16 cellular contexts compared by ENCODE assay signal in genomic region chr9:4592325-4592724, GRCh38.
DNase-seq lines count a peak whose midpoint lies in the region; ATAC-seq, FAIRE-seq and TF ChIP-seq lines count a peak whose summit lies in the region.
"Had no signal": no experiment of that assay in that cellular context is flagged by ENCODE, and none has a peak within 500 bp of the region (broad histone marks: within the 10 kb centered on the region; RNA-seq: fewer than 3 reads in every experiment).

No MANE protein-coding gene starts in this region.

- TF ChIP-seq RAD21 in liver (IDR thresholded peaks at IDR 0.05) (no peak), HepG2 (CRISPR knock-in tag; IDR thresholded peaks at IDR 0.05) (no peak)

- TF ChIP-seq POLR2A in HepG2 (IDR thresholded peaks at IDR 0.05; ENCODE audit: insufficient read depth in 1 of 2, low read depth in 2 of 2, low read length in 2 of 2) (no peak), thyroid gland (IDR thresholded peaks at IDR 0.05) (no peak)

- no peak for TF ChIP-seq CTCF in liver (IDR thresholded peaks at IDR 0.05; ENCODE audit: low read depth, low read length, missing input control)
- no peak for TF ChIP-seq CTCF in HepG2 (CRISPR knock-in tag; IDR thresholded peaks at IDR 0.05)
- no peak for TF ChIP-seq CTCF in thyroid gland (IDR thresholded peaks at IDR 0.05)
- no peak for TF ChIP-seq CTCF in MM.1S (IDR thresholded peaks at IDR 0.05; ENCODE audit: low read length)

- H3K4me3 ChIP-seq in liver (ENCODE audit: low read depth in 1 of 3, low read length in 3 of 3) (no peak overlapping the region), HepG2 (replicated peaks in 1 of 3; ENCODE audit: insufficient read depth in 1 of 3, low read depth in 2 of 3, low read length in 3 of 3) (no peak overlapping the region), thyroid gland (replicated peaks in 1 of 3) (no peak overlapping the region), MM.1S (ENCODE audit: low read length) (no peak overlapping the region)
- H3K4me3 ChIP-seq: BLaER1 had no signal

- intact Hi-C loops in HepG2 (cut with micrococcal nuclease; ENCODE audit: unreplicated experiment) (no loop called here), thyroid gland (cut with DNase I) (no loop called here)

- no peaks in the 10 kb centered on the region for H3F3A ChIP-seq in MM.1S (ENCODE audit: insufficient read depth, low read length)

- POLR2A ChIA-PET in HepG2 (lab: Yijun Ruan, JAX): no interaction called here

- no TSS peak for BruUV-seq in HepG2 (replicated peaks; lab: Mats Ljungman, UMichigan)

- CTCF ChIA-PET in HepG2 (lab: Yijun Ruan, JAX; ENCODE audit: low intra/inter-chr PET ratio, low total read pairs): no interaction called here

- H3K9me2 ChIP-seq in MM.1S (replicated peaks; ENCODE audit: insufficient read depth, low read length): no peaks in the 10 kb centered on the region

- H3K4me2 ChIP-seq in HepG2 (ENCODE audit: low read depth, low read length) (no peak overlapping the region), MM.1S (ENCODE audit: low read depth, low read length) (no peak overlapping the region)
- H3K4me2 ChIP-seq: BLaER1 had no signal

- H4K20me1 ChIP-seq in HepG2 (ENCODE audit: insufficient read depth, low read length) (no peaks in the 10 kb centered on the region), MM.1S (ENCODE audit: insufficient read depth, low read length) (no peaks in the 10 kb centered on the region)
- H4K20me1 ChIP-seq: BLaER1 had no signal

- ATAC-seq in HepG2 (no peak), HG03280 (IDR thresholded peaks at IDR 0.05; ENCODE audit: unreplicated experiment) (no peak)

- H3K9ac ChIP-seq in liver (ENCODE audit: low read depth in 1 of 2, low read length in 2 of 2) (no peak overlapping the region), HepG2 (ENCODE audit: insufficient read depth, low read depth, low read length) (no peak overlapping the region), MM.1S (ENCODE audit: low read length) (no peak overlapping the region)
- H3K9ac ChIP-seq: BLaER1 had no signal

- FAIRE-seq in HepG2 (lab: Jason Lieb, UNC): no peak
- FAIRE-seq: GM19239, HTR-8/SVneo had no signal

- H3K9me3 ChIP-seq in liver (ENCODE audit: control insufficient read depth in 4 of 4, low read length in 3 of 4): no peaks in the 10 kb centered on the region
- no peaks in the 10 kb centered on the region for H3K9me3 ChIP-seq in HepG2 (ENCODE audit: low read length)
- H3K9me3 ChIP-seq in thyroid gland: no peaks in the 10 kb centered on the region
- H3K9me3 ChIP-seq in MM.1S (replicated peaks; ENCODE audit: insufficient read depth, low read length): no peaks in the 10 kb centered on the region
- H3K9me3 ChIP-seq: BLaER1 had no signal

- 46% methylated on average over 3 of the region's 3 CpGs for WGBS in liver
- WGBS in HepG2 (ENCODE audit: low lambda C conversion rate): 64% methylated on average over 3 of the region's 3 CpGs
- 86 to 88% methylated on average over 3 of the region's 3 CpGs for WGBS in thyroid gland, 2 donors

- in situ Hi-C loops in HepG2 (cut with HindIII; ENCODE audit: extremely low pct_ligation_motif_present, low pct_unique_long_range_greater_than_20kb): no loop called here

- no peak for DNase-seq in HepG2 (ENCODE audit: low spot score)
- DNase-seq in NOMO-1 (lab: John Stamatoyannopoulos, UW; ENCODE audit: unreplicated experiment in 2 of 2): peak; percentile 72 to 82
- peak; percentile 51 for DNase-seq in SIG-M5 (lab: John Stamatoyannopoulos, UW)
- DNase-seq in thyroid gland: no peak
- DNase-seq in NCI-H1417 (lab: John Stamatoyannopoulos, UW): no peak
- no peak for DNase-seq in MM.1S
- DNase-seq: 8988T, AML-193, DMS53, GF-D8, H7 had no signal

- H2AFZ ChIP-seq in HepG2 (ENCODE audit: low read length): no peak overlapping the region
- no peak overlapping the region for H2AFZ ChIP-seq in MM.1S (ENCODE audit: low read length)

- H3K27ac ChIP-seq in liver (ENCODE audit: low read depth in 1 of 2, low read length in 2 of 2) (peak overlapping the region; percentile 31 to 35), HepG2 (ENCODE audit: extremely low read length, insufficient read depth, low read length) (no peak overlapping the region), thyroid gland (peak overlapping the region in 2 of 3 donors; percentile 86 to 97), MM.1S (ENCODE audit: low read length) (no peak overlapping the region)
- H3K27ac ChIP-seq: BLaER1 had no signal

- no peak for TF ChIP-seq EP300 in HepG2 (IDR thresholded peaks at IDR 0.05; ENCODE audit: low read depth in 2 of 2, low read length in 2 of 2)
- no peak for TF ChIP-seq EP300 in HepG2 (CRISPR knock-in tag; IDR thresholded peaks at IDR 0.05; ENCODE audit: borderline replicate concordance)

- H3K4me1 ChIP-seq in liver (ENCODE audit: control insufficient read depth in 4 of 4, insufficient read depth in 4 of 4, low read length in 3 of 4): peaks cover 5 to 40% (median 16%) of the 10 kb centered on the region in 4 donors
- H3K4me1 ChIP-seq in HepG2 (ENCODE audit: insufficient read depth, low read length): no peaks in the 10 kb centered on the region
- H3K4me1 ChIP-seq in thyroid gland: peaks cover 39 to 46% of the 10 kb centered on the region in 2 donors
- H3K4me1 ChIP-seq in MM.1S (ENCODE audit: low read length): no peaks in the 10 kb centered on the region
- H3K4me1 ChIP-seq: BLaER1 had no signal

- H3K27me3 ChIP-seq in liver (ENCODE audit: control insufficient read depth in 4 of 4, insufficient read depth in 4 of 4, low read length in 3 of 4) (no peaks in the 10 kb centered on the region), HepG2 (ENCODE audit: control insufficient read depth in 1 of 2, insufficient read depth in 2 of 2, low read length in 2 of 2) (no peaks in the 10 kb centered on the region), thyroid gland (no peaks in the 10 kb centered on the region), MM.1S (replicated peaks; ENCODE audit: insufficient read depth, low read length) (no peaks in the 10 kb centered on the region)
- H3K27me3 ChIP-seq: BLaER1 had no signal

- H3K36me3 ChIP-seq in liver (ENCODE audit: control insufficient read depth in 4 of 4, insufficient read depth in 3 of 4, low read depth in 1 of 4, low read length in 3 of 4) (no peaks in the 10 kb centered on the region), HepG2 (replicated peaks in 1 of 2; ENCODE audit: control insufficient read depth in 1 of 2, insufficient read depth in 2 of 2, low read length in 2 of 2) (no peaks in the 10 kb centered on the region), thyroid gland (no peaks in the 10 kb centered on the region), MM.1S (replicated peaks; ENCODE audit: insufficient read depth, low read length) (no peaks in the 10 kb centered on the region)
- H3K36me3 ChIP-seq: BLaER1 had no signal

- H3K79me2 ChIP-seq in HepG2 (ENCODE audit: insufficient read depth, low read length) (no peaks in the 10 kb centered on the region), MM.1S (ENCODE audit: low read length) (no peaks in the 10 kb centered on the region)

TF ChIP-seq in liver, 16 proteins besides CTCF, POLR2A, EP300 and RAD21 (continues in another document):
- TF ChIP-seq REST (IDR thresholded peaks at IDR 0.05) (no peak), FOXA1 (IDR thresholded peaks at IDR 0.05) (no peak)

TF ChIP-seq in HepG2, 621 proteins besides CTCF, POLR2A, EP300 and RAD21:
- TF ChIP-seq DZIP1 (CRISPR knock-in tag; IDR thresholded peaks at IDR 0.05) (no peak), ZNF253 (CRISPR knock-in tag; IDR thresholded peaks at IDR 0.05; ENCODE audit: borderline replicate concordance) (no peak), TFDP2 (CRISPR knock-in tag; IDR thresholded peaks at IDR 0.05) (no peak), ZNF296 (CRISPR knock-in tag; conservative IDR thresholded peaks at IDR 0.05) (no peak), THAP7 (CRISPR knock-in tag; IDR thresholded peaks at IDR 0.05) (no peak), ZNF44 (CRISPR knock-in tag; IDR thresholded peaks at IDR 0.05) (no peak), SPEN (CRISPR knock-in tag; IDR thresholded peaks at IDR 0.05; ENCODE audit: low read depth) (no peak), ZFP62 (CRISPR knock-in tag; IDR thresholded peaks at IDR 0.05) (no peak)

Comparison
In these comparisons a context has a peak if more than half of its experiments do, and no peak if none do; other contexts are left out.
1. H3K27ac ChIP-seq: peak in liver (2 of 2) and thyroid gland (2 of 3); none in HepG2 (single experiment) and MM.1S (single experiment).
2. DNase-seq: peak in NOMO-1 (2 of 2) and SIG-M5 (single experiment); none in HepG2 (single experiment), thyroid gland (0 of 2), NCI-H1417 (0 of 3) and MM.1S (single experiment).